Comparison of ENCODE assay signal across 9 cellular contexts in genomic region chr12:76685246-76685678, GRCh38.
DNase-seq lines count a peak whose midpoint lies in the region; ATAC-seq, FAIRE-seq and TF ChIP-seq lines count a peak whose summit lies in the region.
"Had no signal": no experiment of that assay in that cellular context is flagged by ENCODE, and none has a peak within 500 bp of the region (broad histone marks: within the 10 kb centered on the region; RNA-seq: fewer than 3 reads in every experiment).

No MANE protein-coding gene starts in this region.

- no peak for TF ChIP-seq CTCF in astrocyte (IDR thresholded peaks at IDR 0.05; ENCODE audit: insufficient read depth, low read depth, low read length)

- H3K27me3 Mint-ChIP-seq in astrocyte (ENCODE audit: low read depth, unreplicated experiment) = no peaks in the 10 kb centered on the region

- no peak overlapping the region for H3K27ac Mint-ChIP-seq in astrocyte (ENCODE audit: unreplicated experiment)

- H3K4me2 ChIP-seq in astrocyte (ENCODE audit: low read length) = peak overlapping the region; percentile 40

- H3K9me3 Mint-ChIP-seq in astrocyte (ENCODE audit: unreplicated experiment) = peaks cover 7% of the 10 kb centered on the region

- H3K27ac ChIP-seq in astrocyte (ENCODE audit: low read depth, low read length) = no peak overlapping the region

- H3K36me3 ChIP-seq in astrocyte (ENCODE audit: insufficient read depth, low read length) = no peaks in the 10 kb centered on the region

- peaks cover 25% of the 10 kb centered on the region for H3K4me1 ChIP-seq in astrocyte (ENCODE audit: insufficient read depth, low read length)

- no peaks in the 10 kb centered on the region for H3K36me3 Mint-ChIP-seq in astrocyte (ENCODE audit: low read depth, unreplicated experiment)

- no peak for FAIRE-seq in astrocyte (lab: Jason Lieb, UNC)
- no peak for FAIRE-seq in HTR-8/SVneo (lab: Jason Lieb, UNC)
- FAIRE-seq: A204.1 had no signal

- ATAC-seq in GM18498 (IDR thresholded peaks at IDR 0.05; ENCODE audit: unreplicated experiment) = no peak

- no peaks in the 10 kb centered on the region for H3K79me2 ChIP-seq in astrocyte (ENCODE audit: insufficient read depth, low read length)

- no peak overlapping the region for H3K4me3 Mint-ChIP-seq in astrocyte (ENCODE audit: unreplicated experiment)

- no peaks in the 10 kb centered on the region for H3K27me3 ChIP-seq in astrocyte (ENCODE audit: insufficient read depth, low read length)

- no peak overlapping the region for H3K9ac ChIP-seq in astrocyte (ENCODE audit: low read length)

- no peak overlapping the region for H3K4me3 ChIP-seq in astrocyte (ENCODE audit: insufficient read depth, low read depth, low read length)

- H3K4me1 Mint-ChIP-seq in astrocyte (ENCODE audit: low read depth, unreplicated experiment) = peaks cover 25% of the 10 kb centered on the region

- H4K20me1 ChIP-seq in astrocyte (ENCODE audit: insufficient read depth, low read length) = no peaks in the 10 kb centered on the region

- peak; percentile 14 for DNase-seq in DMS53 (lab: John Stamatoyannopoulos, UW)
- DNase-seq in DMS53 treated with DMSO at 0.1 percent for 48 hours (lab: John Stamatoyannopoulos, UW; ENCODE audit: unreplicated experiment) = no peak
- DNase-seq in astrocyte (ENCODE audit: low read depth) = no peak
- peak; percentile 40 for DNase-seq in iPS DF 19.7 (ENCODE audit: low read depth, low spot score)
- DNase-seq in superior temporal gyrus (ENCODE audit: extremely low spot score) = peak; percentile 67
- DNase-seq in SIG-M5 (lab: John Stamatoyannopoulos, UW) = no peak
- no peak for DNase-seq in HTR-8/SVneo (ENCODE audit: insufficient read length, low spot score)

- H2AFZ ChIP-seq in astrocyte (ENCODE audit: low read depth, low read length) = peak overlapping the region; percentile 57

- no peaks in the 10 kb centered on the region for H3K9me3 ChIP-seq in astrocyte (ENCODE audit: insufficient read depth, low read depth, low read length)

Comparison
In these comparisons a context has a peak if more than half of its experiments do, and no peak if none do; other contexts are left out.
1. DNase-seq: peak in DMS53 (single experiment), iPS DF 19.7 (single experiment) and superior temporal gyrus (single experiment); none in DMS53 treated with DMSO at 0.1 percent for 48 hours (single experiment), astrocyte (single experiment), SIG-M5 (single experiment) and HTR-8/SVneo (single experiment).